20 cellular contexts compared by ENCODE assay signal in genomic region chr3:4497005-4497692, GRCh38.
"Had no signal": no experiment of that assay in that cellular context is flagged by ENCODE, and none has a peak within 500 bp of the region (broad histone marks: within the 10 kb centered on the region; RNA-seq: fewer than 3 reads in every experiment).

No MANE protein-coding gene starts in this region.

- H3K4me3 Mint-ChIP-seq: activated CD8-positive, alpha-beta T cell treated with anti-CD3 and anti-CD28 coated beads, Interleukin-2, amount 10 ng/mL, durations not matched to agents 7 days and 5 days had no signal

- H3K27ac ChIP-seq: body of pancreas, colonic mucosa, esophagus squamous epithelium, ovary, right lobe of liver, stomach, upper lobe of left lung, WERI-Rb-1 had no signal

- H3K4me3 ChIP-seq: body of pancreas, colonic mucosa, esophagus squamous epithelium, ovary, right lobe of liver, testis, upper lobe of left lung had no signal

- DNase-seq: activated CD4-positive, alpha-beta T cell treated with anti-CD3 and anti-CD28 coated beads for 4 hours; activated CD8-positive, alpha-beta memory T cell treated with anti-CD3 and anti-CD28 coated beads, Interleukin-2, amount 50 U/mL, for 48 hours; activated CD8-positive, alpha-beta T cell treated with anti-CD3 and anti-CD28 coated beads, Interleukin-2, amount 10 ng/mL, durations not matched to agents 7 days and 5 days; activated naive CD4-positive, alpha-beta T cell treated with Interleukin-2 at 50 U/mL for 16 hours; amygdala; body of pancreas; caudate nucleus; colonic mucosa; effector CD4-positive, alpha-beta T cell; esophagus squamous epithelium; hippocampal formation; ovary; right lobe of liver; stimulated activated CD4-positive, alpha-beta T cell treated with anti-CD3 and anti-CD28 coated beads, Interleukin-4, amount 100 ng/mL, for 4 hours; stimulated activated CD8-positive, alpha-beta memory T cell treated with anti-CD3 and anti-CD28 coated beads, Interleukin-4, amount 100 ng/mL, for 48 hours; stomach; testis; upper lobe of left lung; WERI-Rb-1 had no signal

- ATAC-seq: activated CD8-positive, alpha-beta T cell treated with anti-CD3 and anti-CD28 coated beads, Interleukin-2, amount 10 ng/mL, durations not matched to agents 7 days and 5 days; body of pancreas; right lobe of liver; SK-N-SH treated with all-trans-retinoic acid at 6 μM for 48 hours had no signal
